ENCODE assay signal across 1 cellular context in the genomic region with DNA sequence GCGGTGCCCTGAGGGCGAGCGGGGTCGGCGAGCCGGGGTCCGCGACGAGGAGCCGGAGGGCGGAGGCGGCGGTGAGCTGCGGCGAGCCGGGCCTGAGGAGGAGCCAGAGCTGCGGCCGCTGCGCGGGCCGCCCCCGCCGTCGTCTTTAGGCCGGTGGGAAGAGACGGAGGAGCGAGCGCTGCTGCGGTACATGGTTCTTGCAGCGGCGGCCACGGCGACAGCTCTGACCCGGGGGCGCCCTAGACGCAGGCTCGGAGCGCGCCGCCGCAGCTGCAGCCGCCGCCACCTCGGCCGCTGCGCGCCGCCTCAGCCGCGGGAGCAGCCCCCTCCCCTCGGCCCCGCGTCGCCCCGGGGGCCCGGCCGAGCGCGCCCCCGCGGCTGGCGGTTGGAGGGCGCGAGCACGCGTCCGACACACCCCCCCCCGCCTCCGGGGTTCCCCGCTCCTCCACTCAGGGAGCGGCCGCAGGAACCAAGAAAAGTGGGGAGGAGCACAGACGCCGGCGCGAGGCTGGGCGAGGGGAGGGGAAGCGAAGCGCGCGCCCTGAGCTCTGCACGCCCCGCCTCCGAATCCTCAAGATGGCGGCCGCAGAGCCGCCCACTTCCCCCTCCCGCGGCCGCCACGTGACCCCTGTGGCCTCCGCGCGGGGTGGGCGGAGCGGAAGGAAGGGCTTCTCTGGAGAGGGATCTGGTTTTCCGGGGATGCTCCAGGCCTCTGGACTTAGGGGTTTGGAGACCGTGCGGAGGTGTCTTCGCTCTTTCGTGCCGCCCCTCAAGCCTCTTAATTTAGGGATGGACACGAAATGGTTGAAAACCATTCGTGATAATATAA.
TF ChIP-seq lines count a peak whose summit lies in the region.

A gene with protein sequence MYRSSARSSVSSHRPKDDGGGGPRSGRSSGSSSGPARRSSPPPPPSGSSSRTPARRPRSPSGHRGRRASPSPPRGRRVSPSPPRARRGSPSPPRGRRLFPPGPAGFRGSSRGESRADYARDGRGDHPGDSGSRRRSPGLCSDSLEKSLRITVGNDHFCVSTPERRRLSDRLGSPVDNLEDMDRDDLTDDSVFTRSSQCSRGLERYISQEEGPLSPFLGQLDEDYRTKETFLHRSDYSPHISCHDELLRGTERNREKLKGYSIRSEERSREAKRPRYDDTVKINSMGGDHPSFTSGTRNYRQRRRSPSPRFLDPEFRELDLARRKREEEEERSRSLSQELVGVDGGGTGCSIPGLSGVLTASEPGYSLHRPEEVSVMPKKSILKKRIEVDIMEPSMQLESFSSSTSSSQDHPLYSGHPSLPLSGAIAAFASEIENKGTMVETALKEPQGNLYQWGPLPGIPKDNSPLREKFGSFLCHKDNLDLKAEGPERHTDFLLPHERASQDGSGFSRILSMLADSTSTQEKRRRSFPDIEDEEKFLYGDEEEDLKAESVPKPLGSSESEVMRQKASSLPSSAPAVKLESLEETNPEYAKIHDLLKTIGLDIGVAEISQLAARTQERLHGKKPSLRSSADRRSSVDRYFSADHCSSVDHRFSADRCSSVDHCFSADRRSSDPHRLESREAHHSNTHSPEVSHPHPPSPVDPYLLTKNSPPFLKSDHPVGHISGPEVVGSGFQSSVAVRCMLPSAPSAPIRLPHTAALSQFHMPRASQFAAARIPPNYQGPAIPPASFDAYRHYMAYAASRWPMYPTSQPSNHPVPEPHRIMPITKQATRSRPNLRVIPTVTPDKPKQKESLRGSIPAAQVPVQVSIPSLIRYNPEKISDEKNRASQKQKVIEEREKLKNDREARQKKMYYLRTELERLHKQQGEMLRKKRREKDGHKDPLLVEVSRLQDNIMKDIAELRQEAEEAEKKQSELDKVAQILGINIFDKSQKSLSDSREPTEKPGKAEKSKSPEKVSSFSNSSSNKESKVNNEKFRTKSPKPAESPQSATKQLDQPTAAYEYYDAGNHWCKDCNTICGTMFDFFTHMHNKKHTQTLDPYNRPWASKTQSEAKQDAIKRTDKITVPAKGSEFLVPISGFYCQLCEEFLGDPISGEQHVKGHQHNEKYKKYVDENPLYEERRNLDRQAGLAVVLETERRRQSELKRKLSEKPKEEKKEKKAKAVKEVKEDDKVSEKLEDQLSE (N-terminal part only) (minus strand): TSS at position 474 of the 829 bp plus-strand sequence. CDS start 282 bp downstream, at position 192.

TF ChIP-seq in HEK293, 187 proteins besides CTCF, POLR2A, EP300 and RAD21 (continued from another document and continues in another):
- TF ChIP-seq, protein P1, sequence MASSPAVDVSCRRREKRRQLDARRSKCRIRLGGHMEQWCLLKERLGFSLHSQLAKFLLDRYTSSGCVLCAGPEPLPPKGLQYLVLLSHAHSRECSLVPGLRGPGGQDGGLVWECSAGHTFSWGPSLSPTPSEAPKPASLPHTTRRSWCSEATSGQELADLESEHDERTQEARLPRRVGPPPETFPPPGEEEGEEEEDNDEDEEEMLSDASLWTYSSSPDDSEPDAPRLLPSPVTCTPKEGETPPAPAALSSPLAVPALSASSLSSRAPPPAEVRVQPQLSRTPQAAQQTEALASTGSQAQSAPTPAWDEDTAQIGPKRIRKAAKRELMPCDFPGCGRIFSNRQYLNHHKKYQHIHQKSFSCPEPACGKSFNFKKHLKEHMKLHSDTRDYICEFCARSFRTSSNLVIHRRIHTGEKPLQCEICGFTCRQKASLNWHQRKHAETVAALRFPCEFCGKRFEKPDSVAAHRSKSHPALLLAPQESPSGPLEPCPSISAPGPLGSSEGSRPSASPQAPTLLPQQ (tag by site-specific recombination; IDR thresholded peaks at IDR 0.05), result 0 out of 2 replicates have a peak, but pooled peaks have one; percentile 48
- TF ChIP-seq ZNF843 (tag by site-specific recombination; IDR thresholded peaks at IDR 0.05), result no peak
- TF ChIP-seq, protein P2, sequence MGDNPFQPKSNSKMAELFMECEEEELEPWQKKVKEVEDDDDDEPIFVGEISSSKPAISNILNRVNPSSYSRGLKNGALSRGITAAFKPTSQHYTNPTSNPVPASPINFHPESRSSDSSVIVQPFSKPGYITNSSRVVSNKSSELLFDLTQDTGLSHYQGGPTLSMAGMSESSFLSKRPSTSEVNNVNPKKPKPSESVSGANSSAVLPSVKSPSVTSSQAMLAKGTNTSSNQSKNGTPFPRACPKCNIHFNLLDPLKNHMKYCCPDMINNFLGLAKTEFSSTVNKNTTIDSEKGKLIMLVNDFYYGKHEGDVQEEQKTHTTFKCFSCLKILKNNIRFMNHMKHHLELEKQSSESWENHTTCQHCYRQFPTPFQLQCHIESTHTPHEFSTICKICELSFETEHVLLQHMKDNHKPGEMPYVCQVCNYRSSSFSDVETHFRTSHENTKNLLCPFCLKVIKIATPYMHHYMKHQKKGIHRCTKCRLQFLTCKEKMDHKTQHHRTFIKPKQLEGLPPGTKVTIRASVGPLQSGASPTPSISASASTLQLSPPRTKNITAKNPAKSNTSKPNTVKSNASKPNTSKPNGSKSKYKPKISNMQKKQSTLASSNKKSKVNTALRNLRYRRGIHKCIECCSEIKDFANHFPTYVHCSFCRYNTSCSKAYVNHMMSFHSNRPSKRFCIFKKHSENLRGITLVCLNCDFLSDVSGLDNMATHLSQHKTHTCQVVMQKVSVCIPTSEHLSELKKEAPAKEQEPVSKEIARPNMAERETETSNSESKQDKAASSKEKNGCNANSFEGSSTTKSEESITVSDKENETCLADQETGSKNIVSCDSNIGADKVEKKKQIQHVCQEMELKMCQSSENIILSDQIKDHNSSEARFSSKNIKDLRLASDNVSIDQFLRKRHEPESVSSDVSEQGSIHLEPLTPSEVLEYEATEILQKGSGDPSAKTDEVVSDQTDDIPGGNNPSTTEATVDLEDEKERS (tag by site-specific recombination; IDR thresholded peaks at IDR 0.05), result no peak
- peak; percentile 36; the same call in 1 of the 2 replicates for TF ChIP-seq ZIC2 (tag by site-specific recombination; IDR thresholded peaks at IDR 0.05)
- TF ChIP-seq, protein P3, sequence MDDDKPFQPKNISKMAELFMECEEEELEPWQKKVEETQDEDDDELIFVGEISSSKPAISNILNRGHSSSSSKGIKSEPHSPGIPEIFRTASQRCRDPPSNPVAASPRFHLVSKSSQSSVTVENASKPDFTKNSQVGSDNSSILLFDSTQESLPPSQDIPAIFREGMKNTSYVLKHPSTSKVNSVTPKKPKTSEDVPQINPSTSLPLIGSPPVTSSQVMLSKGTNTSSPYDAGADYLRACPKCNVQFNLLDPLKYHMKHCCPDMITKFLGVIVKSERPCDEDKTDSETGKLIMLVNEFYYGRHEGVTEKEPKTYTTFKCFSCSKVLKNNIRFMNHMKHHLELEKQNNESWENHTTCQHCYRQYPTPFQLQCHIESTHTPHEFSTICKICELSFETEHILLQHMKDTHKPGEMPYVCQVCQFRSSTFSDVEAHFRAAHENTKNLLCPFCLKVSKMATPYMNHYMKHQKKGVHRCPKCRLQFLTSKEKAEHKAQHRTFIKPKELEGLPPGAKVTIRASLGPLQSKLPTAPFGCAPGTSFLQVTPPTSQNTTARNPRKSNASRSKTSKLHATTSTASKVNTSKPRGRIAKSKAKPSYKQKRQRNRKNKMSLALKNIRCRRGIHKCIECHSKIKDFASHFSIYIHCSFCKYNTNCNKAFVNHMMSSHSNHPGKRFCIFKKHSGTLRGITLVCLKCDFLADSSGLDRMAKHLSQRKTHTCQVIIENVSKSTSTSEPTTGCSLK (tag by site-specific recombination; IDR thresholded peaks at IDR 0.05), result no peak
- no peak for TF ChIP-seq ZNF544 (tag by site-specific recombination; IDR thresholded peaks at IDR 0.05)
- TF ChIP-seq, protein P4, sequence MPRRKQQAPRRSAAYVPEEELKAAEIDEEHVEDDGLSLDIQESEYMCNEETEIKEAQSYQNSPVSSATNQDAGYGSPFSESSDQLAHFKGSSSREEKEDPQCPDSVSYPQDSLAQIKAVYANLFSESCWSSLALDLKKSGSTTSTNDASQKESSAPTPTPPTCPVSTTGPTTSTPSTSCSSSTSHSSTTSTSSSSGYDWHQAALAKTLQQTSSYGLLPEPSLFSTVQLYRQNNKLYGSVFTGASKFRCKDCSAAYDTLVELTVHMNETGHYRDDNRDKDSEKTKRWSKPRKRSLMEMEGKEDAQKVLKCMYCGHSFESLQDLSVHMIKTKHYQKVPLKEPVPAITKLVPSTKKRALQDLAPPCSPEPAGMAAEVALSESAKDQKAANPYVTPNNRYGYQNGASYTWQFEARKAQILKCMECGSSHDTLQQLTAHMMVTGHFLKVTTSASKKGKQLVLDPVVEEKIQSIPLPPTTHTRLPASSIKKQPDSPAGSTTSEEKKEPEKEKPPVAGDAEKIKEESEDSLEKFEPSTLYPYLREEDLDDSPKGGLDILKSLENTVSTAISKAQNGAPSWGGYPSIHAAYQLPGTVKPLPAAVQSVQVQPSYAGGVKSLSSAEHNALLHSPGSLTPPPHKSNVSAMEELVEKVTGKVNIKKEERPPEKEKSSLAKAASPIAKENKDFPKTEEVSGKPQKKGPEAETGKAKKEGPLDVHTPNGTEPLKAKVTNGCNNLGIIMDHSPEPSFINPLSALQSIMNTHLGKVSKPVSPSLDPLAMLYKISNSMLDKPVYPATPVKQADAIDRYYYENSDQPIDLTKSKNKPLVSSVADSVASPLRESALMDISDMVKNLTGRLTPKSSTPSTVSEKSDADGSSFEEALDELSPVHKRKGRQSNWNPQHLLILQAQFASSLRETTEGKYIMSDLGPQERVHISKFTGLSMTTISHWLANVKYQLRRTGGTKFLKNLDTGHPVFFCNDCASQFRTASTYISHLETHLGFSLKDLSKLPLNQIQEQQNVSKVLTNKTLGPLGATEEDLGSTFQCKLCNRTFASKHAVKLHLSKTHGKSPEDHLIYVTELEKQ (tag by site-specific recombination; IDR thresholded peaks at IDR 0.05; ENCODE audit: borderline replicate concordance), result no peak
- no peak for TF ChIP-seq ZNF558 (tag by site-specific recombination; IDR thresholded peaks at IDR 0.05)
- peak; percentile 78 for TF ChIP-seq GLIS1 (tag by site-specific recombination; IDR thresholded peaks at IDR 0.05)
- TF ChIP-seq ZNF48 (tag by site-specific recombination; IDR thresholded peaks at IDR 0.05), result no peak
- TF ChIP-seq, protein P5, sequence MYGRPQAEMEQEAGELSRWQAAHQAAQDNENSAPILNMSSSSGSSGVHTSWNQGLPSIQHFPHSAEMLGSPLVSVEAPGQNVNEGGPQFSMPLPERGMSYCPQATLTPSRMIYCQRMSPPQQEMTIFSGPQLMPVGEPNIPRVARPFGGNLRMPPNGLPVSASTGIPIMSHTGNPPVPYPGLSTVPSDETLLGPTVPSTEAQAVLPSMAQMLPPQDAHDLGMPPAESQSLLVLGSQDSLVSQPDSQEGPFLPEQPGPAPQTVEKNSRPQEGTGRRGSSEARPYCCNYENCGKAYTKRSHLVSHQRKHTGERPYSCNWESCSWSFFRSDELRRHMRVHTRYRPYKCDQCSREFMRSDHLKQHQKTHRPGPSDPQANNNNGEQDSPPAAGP (tag by site-specific recombination; IDR thresholded peaks at IDR 0.05), result peak; percentile 21; the same call in 1 of the 2 replicates
- 0 out of 2 replicates have a peak, but pooled peaks have one; percentile 14 for TF ChIP-seq ZBTB8A (tag by site-specific recombination; IDR thresholded peaks at IDR 0.05)
- TF ChIP-seq, protein P6, sequence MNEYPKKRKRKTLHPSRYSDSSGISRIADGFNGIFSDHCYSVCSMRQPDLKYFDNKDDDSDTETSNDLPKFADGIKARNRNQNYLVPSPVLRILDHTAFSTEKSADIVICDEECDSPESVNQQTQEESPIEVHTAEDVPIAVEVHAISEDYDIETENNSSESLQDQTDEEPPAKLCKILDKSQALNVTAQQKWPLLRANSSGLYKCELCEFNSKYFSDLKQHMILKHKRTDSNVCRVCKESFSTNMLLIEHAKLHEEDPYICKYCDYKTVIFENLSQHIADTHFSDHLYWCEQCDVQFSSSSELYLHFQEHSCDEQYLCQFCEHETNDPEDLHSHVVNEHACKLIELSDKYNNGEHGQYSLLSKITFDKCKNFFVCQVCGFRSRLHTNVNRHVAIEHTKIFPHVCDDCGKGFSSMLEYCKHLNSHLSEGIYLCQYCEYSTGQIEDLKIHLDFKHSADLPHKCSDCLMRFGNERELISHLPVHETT (tag by site-specific recombination; IDR thresholded peaks at IDR 0.05), result no peak
- TF ChIP-seq, protein P7, sequence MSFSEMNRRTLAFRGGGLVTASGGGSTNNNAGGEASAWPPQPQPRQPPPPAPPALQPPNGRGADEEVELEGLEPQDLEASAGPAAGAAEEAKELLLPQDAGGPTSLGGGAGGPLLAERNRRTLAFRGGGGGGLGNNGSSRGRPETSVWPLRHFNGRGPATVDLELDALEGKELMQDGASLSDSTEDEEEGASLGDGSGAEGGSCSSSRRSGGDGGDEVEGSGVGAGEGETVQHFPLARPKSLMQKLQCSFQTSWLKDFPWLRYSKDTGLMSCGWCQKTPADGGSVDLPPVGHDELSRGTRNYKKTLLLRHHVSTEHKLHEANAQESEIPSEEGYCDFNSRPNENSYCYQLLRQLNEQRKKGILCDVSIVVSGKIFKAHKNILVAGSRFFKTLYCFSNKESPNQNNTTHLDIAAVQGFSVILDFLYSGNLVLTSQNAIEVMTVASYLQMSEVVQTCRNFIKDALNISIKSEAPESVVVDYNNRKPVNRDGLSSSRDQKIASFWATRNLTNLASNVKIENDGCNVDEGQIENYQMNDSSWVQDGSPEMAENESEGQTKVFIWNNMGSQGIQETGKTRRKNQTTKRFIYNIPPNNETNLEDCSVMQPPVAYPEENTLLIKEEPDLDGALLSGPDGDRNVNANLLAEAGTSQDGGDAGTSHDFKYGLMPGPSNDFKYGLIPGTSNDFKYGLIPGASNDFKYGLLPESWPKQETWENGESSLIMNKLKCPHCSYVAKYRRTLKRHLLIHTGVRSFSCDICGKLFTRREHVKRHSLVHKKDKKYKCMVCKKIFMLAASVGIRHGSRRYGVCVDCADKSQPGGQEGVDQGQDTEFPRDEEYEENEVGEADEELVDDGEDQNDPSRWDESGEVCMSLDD (tag by site-specific recombination; IDR thresholded peaks at IDR 0.05), result 0 out of 2 replicates have a peak, but pooled peaks have one; percentile 24
- TF ChIP-seq, protein P8, sequence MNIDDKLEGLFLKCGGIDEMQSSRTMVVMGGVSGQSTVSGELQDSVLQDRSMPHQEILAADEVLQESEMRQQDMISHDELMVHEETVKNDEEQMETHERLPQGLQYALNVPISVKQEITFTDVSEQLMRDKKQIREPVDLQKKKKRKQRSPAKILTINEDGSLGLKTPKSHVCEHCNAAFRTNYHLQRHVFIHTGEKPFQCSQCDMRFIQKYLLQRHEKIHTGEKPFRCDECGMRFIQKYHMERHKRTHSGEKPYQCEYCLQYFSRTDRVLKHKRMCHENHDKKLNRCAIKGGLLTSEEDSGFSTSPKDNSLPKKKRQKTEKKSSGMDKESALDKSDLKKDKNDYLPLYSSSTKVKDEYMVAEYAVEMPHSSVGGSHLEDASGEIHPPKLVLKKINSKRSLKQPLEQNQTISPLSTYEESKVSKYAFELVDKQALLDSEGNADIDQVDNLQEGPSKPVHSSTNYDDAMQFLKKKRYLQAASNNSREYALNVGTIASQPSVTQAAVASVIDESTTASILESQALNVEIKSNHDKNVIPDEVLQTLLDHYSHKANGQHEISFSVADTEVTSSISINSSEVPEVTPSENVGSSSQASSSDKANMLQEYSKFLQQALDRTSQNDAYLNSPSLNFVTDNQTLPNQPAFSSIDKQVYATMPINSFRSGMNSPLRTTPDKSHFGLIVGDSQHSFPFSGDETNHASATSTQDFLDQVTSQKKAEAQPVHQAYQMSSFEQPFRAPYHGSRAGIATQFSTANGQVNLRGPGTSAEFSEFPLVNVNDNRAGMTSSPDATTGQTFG (tag by site-specific recombination; IDR thresholded peaks at IDR 0.05; ENCODE audit: borderline replicate concordance), result no peak
